16 cellular contexts compared by ENCODE assay signal in genomic region chr19:33550741-33551140, GRCh38. TPM values are rescaled to one million over a fixed set of nuclear protein-coding genes. Genes with fewer than 3 reads are reported as not detected.
DNase-seq lines count a peak whose midpoint lies in the region; ATAC-seq and TF ChIP-seq lines count a peak whose summit lies in the region.
"Had no signal": no experiment of that assay in that cellular context is flagged by ENCODE, and none has a peak within 500 bp of the region (broad histone marks: within the 10 kb centered on the region; RNA-seq: fewer than 3 reads in every experiment).

No MANE protein-coding gene starts in this region.

- no peaks in the 10 kb centered on the region for H3K27me3 ChIP-seq in H7 (ENCODE audit: control insufficient read depth, insufficient read depth, low read length)
- H3K27me3 ChIP-seq in upper lobe of right lung = no peaks in the 10 kb centered on the region
- no peaks in the 10 kb centered on the region for H3K27me3 ChIP-seq in Peyer's patch
- H3K27me3 ChIP-seq: BLaER1 had no signal

- H3K9me3 ChIP-seq in upper lobe of right lung (no peaks in the 10 kb centered on the region), Peyer's patch (no peaks in the 10 kb centered on the region)
- H3K9me3 ChIP-seq: BLaER1 had no signal

- no peak overlapping the region for H3K27ac ChIP-seq in upper lobe of right lung
- no peak overlapping the region for H3K27ac ChIP-seq in Peyer's patch
- H3K27ac ChIP-seq: BLaER1 had no signal

- ATAC-seq in sciatic nerve (no peak), upper lobe of right lung (no peak)
- ATAC-seq: GM23338, HCT116 had no signal

- peak; percentile 7 for DNase-seq in H7
- DNase-seq in mesenteric fat pad (ENCODE audit: low spot score) = peak; percentile 60
- peak; percentile 3 for DNase-seq in sciatic nerve (ENCODE audit: low spot score)
- DNase-seq in upper lobe of right lung = peak; percentile 40
- DNase-seq in Peyer's patch = no peak
- DNase-seq in SHP77 (lab: John Stamatoyannopoulos, UW) = no peak
- no peak for DNase-seq in activated gamma-delta T cell (lab: John Stamatoyannopoulos, UW)
- DNase-seq: 8988T; Calu3; CD4-positive, alpha-beta memory T cell; DMS79 treated with DMSO at 0.1 percent for 48 hours; GF-D8; HFFc6 had no signal

- H3K4me3 ChIP-seq in H7 (ENCODE audit: insufficient read depth, low read depth, low read length) (no peak overlapping the region), upper lobe of right lung (no peak overlapping the region), Peyer's patch (no peak overlapping the region)
- H3K4me3 ChIP-seq: BLaER1, GM23338 had no signal

- H3K36me3 ChIP-seq in H7 (replicated peaks; ENCODE audit: control insufficient read depth, insufficient read depth, low read length) (no peaks in the 10 kb centered on the region), upper lobe of right lung (no peaks in the 10 kb centered on the region), Peyer's patch (no peaks in the 10 kb centered on the region)
- H3K36me3 ChIP-seq: BLaER1 had no signal

- intact Hi-C loops in sciatic nerve (cut with DNase I) = no loop called here
- intact Hi-C loops in upper lobe of right lung (cut with DNase I) = no loop called here

- TF ChIP-seq CTCF in upper lobe of right lung (IDR thresholded peaks at IDR 0.05) = no peak
- no peak for TF ChIP-seq CTCF in Peyer's patch (IDR thresholded peaks at IDR 0.05)

- H3K4me1 ChIP-seq in upper lobe of right lung (no peaks in the 10 kb centered on the region), Peyer's patch (no peaks in the 10 kb centered on the region)
- H3K4me1 ChIP-seq: BLaER1 had no signal

- no peak for TF ChIP-seq POLR2A in Peyer's patch (IDR thresholded peaks at IDR 0.05)

RNA-seq across cellular contexts. Expression of gene PEPD, which starts 29.1 kb away (rescaled TPM):
- total RNA-seq in H7 (2014; rRNA removed; shearing (Covaris generic)) = 65.7 and 84.3 TPM in 2 replicates
- 97.0 TPM for total RNA-seq in mesenteric fat pad
- 62.8 TPM for total RNA-seq in sciatic nerve
- 78.4 TPM for total RNA-seq in upper lobe of right lung
- total RNA-seq in Peyer's patch = 1,000 to 10,000 TPM in 1 of 4 donors, 100 to 1,000 TPM in 3; 116 to 1,166 (median 748) TPM

Comparison
In these comparisons a context has a peak if more than half of its experiments do, and no peak if none do; other contexts are left out.
1. DNase-seq: peak in H7 (single experiment), mesenteric fat pad (single experiment), sciatic nerve (single experiment) and upper lobe of right lung (single experiment); none in Peyer's patch (0 of 3), SHP77 (0 of 2) and activated gamma-delta T cell (single experiment).